8 cellular contexts compared by ENCODE assay signal in the genomic region with DNA sequence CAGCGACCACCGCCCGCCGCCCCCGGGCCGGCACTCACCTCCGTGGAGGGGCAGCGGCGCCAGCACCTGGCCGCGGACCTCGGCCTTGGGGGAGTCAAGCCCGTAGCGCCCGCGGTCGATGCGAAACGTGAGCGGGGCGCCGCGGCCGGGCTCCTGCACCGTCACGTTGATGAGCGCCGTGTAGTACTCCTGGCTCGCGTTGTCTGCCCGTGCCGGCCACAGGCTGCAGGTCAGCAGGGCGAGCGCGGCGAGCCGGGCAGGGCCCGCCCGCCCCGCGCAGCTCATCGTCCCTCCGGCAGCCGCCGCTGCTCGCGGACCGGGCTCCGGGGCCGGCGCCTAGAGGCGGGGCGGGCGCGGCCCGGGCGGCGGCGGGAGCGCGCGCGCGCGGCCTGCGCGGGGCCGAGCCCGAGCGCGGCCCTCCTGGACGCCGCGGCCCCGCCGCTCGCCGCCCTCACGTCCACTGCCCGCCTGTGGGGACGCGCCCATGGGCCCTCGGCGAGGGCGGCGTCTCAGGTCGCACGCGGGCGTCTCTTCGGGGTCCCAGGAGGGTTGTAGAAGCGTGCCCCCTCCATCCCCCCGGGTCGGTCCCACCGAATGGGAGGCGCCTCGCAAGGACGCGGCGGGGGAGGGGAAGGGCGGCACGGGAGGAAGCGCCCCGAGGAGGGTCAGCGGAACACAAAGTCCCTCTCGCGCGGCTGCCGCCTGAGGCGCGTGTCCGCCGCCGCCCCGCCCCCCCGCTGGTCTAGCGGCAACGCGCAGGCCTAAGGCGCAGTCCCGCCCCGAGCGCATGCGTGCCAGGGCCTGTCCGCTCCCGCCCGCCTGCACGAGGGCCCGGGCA.
DNase-seq lines count a peak whose midpoint lies in the region; ATAC-seq and TF ChIP-seq lines count a peak whose summit lies in the region.

A gene with protein sequence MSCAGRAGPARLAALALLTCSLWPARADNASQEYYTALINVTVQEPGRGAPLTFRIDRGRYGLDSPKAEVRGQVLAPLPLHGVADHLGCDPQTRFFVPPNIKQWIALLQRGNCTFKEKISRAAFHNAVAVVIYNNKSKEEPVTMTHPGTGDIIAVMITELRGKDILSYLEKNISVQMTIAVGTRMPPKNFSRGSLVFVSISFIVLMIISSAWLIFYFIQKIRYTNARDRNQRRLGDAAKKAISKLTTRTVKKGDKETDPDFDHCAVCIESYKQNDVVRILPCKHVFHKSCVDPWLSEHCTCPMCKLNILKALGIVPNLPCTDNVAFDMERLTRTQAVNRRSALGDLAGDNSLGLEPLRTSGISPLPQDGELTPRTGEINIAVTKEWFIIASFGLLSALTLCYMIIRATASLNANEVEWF (minus strand): TSS at position 342 of the 838 bp plus-strand sequence. CDS start 57 bp downstream, at position 285.

- no peaks in the 10 kb centered on the region for H3K36me3 ChIP-seq in HAP-1 (replicated peaks)

- ATAC-seq in activated CD4-positive, CD25-positive, alpha-beta regulatory T cell treated with anti-CD3 and anti-CD28 coated beads, Interleukin-2, amount 50 U/mL, for 24 hours: peak; percentile 79 to 83
- ATAC-seq in HG03097 (IDR thresholded peaks at IDR 0.05; ENCODE audit: low FRiP score, unreplicated experiment): no peak

- H3K4me3 ChIP-seq in HAP-1 (peak within 1 kb of the TSS; percentile 73), cardiac fibroblast (replicated peaks in 1 of 2; ENCODE audit: low read depth in 2 of 2, low read length in 2 of 2) (peak within 1 kb of the TSS; percentile 63 to 74), skin epidermis (peak within 1 kb of the TSS; percentile 66 to 94 (median 88))

- peak within 1 kb of the TSS; percentile 62 to 98 (median 92) for H3K27ac ChIP-seq in skin epidermis

- no peak for TF ChIP-seq CTCF in cardiac fibroblast (IDR thresholded peaks at IDR 0.05; ENCODE audit: low read depth, low read length)

- in situ Hi-C loops in HAP-1 (cut with MboI; ENCODE audit: low sequenced_read_pairs): no loop called here

- no peaks in the 10 kb centered on the region for H3K27me3 ChIP-seq in HAP-1 (ENCODE audit: low read depth)

- H3K9me3 ChIP-seq in HAP-1: peaks cover 6% of the 10 kb centered on the region

- DNase-seq in COLO668 (lab: John Stamatoyannopoulos, UW; ENCODE audit: unreplicated experiment): peak; percentile 89
- DNase-seq in HAP-1 (ENCODE audit: low spot score in 2 of 2): peak; percentile 74 to 93
- DNase-seq in NCI-H2171 treated with DMSO at 0.1 percent for 48 hours (lab: John Stamatoyannopoulos, UW): peak; percentile 65
- peak; percentile 93 to 96 for DNase-seq in cardiac fibroblast (ENCODE audit: low read depth in 2 of 2)
- peak; percentile 93 for DNase-seq in iPS-NIHi7 (ENCODE audit: extremely low spot score)

- H3K4me1 ChIP-seq in HAP-1: peaks cover 21% of the 10 kb centered on the region
